Comparison of ENCODE assay signal across 16 cellular contexts in genomic region chr6:19835605-19836004, GRCh38. TPM values are rescaled to one million over a fixed set of nuclear protein-coding genes. Genes with fewer than 3 reads are reported as not detected.
"Had no signal": no experiment of that assay in that cellular context is flagged by ENCODE, and none has a peak within 500 bp of the region (broad histone marks: within the 10 kb centered on the region; RNA-seq: fewer than 3 reads in every experiment).

No MANE protein-coding gene starts in this region.

- H3K36me3 ChIP-seq: colonic mucosa, lower lobe of right lung had no signal

- H3K27me3 ChIP-seq: cardiac muscle cell had no signal

- H3K4me1 ChIP-seq: colonic mucosa had no signal

- H3K9me3 ChIP-seq: colonic mucosa, lower lobe of right lung, mucosa of descending colon had no signal

- DNase-seq: activated CD4-positive, alpha-beta memory T cell treated with anti-CD3 and anti-CD28 coated beads for 36 hours; activated CD4-positive, CD25-positive, alpha-beta regulatory T cell treated with anti-CD3 and anti-CD28 coated beads, Interleukin-2, amount 50 U/mL, for 72 hours; activated effector memory CD4-positive, alpha-beta T cell treated with anti-CD3 and anti-CD28 coated beads, Interleukin-2, amount 50 U/mL, for 16 hours; activated T-cell treated with anti-CD3 and anti-CD28 coated beads, Interleukin-2, amount 50 U/mL, for 4 hours; colonic mucosa; effector CD4-positive, alpha-beta T cell; hypothalamus; lower lobe of right lung; mucosa of descending colon; naive thymus-derived CD8-positive, alpha-beta T cell; stimulated activated CD4-positive, alpha-beta T cell treated with anti-CD3 and anti-CD28 coated beads, Interleukin-4, amount 100 ng/mL, for 1 hour; stimulated activated CD8-positive, alpha-beta memory T cell treated with anti-CD3 and anti-CD28 coated beads, Interleukin-4, amount 100 ng/mL, for 48 hours; stimulated activated naive CD8-positive, alpha-beta T cell treated with anti-CD3 and anti-CD28 coated beads, Interleukin-15, Interleukin-2, amounts not matched to agents 100 U/mL and 50 U/mL, for 24 hours had no signal

- H3K4me3 Mint-ChIP-seq: activated CD4-positive, alpha-beta memory T cell treated with anti-CD3 and anti-CD28 coated beads for 36 hours; activated T-cell treated with anti-CD3 and anti-CD28 coated beads, Interleukin-2, amount 50 U/mL, for 4 hours had no signal

- H3K9me3 Mint-ChIP-seq: activated CD4-positive, alpha-beta memory T cell treated with anti-CD3 and anti-CD28 coated beads for 36 hours; activated naive CD4-positive, alpha-beta T cell treated with anti-CD3 and anti-CD28 coated beads, Interleukin-2, amount 50 U/mL, for 72 hours; activated T-cell treated with anti-CD3 and anti-CD28 coated beads, Interleukin-2, amount 50 U/mL, for 4 hours had no signal

- H3K4me3 ChIP-seq: colonic mucosa, mucosa of descending colon had no signal

- H3K27ac Mint-ChIP-seq: activated CD4-positive, alpha-beta memory T cell treated with anti-CD3 and anti-CD28 coated beads for 36 hours; activated naive CD4-positive, alpha-beta T cell treated with anti-CD3 and anti-CD28 coated beads, Interleukin-2, amount 50 U/mL, for 72 hours; naive thymus-derived CD8-positive, alpha-beta T cell had no signal

RNA-seq across cellular contexts. Expression of gene ID4, which starts 1.6 kb away (rescaled TPM):
- total RNA-seq: activated CD4-positive, alpha-beta memory T cell treated with anti-CD3 and anti-CD28 coated beads for 36 hours; activated naive CD4-positive, alpha-beta T cell treated with anti-CD3 and anti-CD28 coated beads, Interleukin-2, amount 50 U/mL, for 72 hours; naive thymus-derived CD8-positive, alpha-beta T cell; T-helper 2 cell treated with Interferon-gamma antibody and Interleukin-4, amounts not matched to agents 100 ng/mL and 5 ng/mL, for 36 hours had no signal
- polyA plus RNA-seq: naive thymus-derived CD8-positive, alpha-beta T cell had no signal
